Comparison of ENCODE assay signal across 28 cellular contexts in the genomic region with DNA sequence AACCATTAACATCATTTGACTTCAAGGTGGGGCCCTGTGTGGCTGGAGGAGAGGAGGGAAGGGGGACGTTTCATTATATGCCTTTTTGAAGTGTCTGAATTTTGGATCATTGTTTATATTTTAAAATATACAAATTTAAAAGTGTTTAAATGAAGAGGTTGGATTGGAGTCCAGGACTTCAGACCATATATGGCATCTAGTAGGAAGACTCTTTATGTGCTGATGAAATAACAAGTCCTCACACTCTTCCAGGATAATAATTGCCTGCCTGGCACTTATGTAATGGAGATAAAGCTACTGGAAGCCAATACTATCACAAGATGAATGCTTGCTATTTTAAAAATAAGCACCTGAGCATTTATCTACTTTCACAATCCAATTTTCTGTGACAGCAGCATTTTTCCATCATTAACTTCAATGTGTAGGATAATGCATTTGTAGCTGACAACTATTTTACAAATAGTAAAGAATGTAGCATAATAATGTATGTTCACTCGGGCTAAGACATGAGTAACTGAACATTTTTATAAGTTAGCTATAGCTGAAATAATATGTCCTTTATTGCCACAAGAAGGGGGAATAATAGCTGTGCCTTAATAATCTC.
"Had no signal": no experiment of that assay in that cellular context is flagged by ENCODE, and none has a peak within 500 bp of the region (broad histone marks: within the 10 kb centered on the region; RNA-seq: fewer than 3 reads in every experiment).

No MANE protein-coding gene starts in this region.

- H3K4me2 ChIP-seq: hepatocyte had no signal

- H3K27ac Mint-ChIP-seq: dendritic cell treated with granulocyte-macrophage colony-stimulating factor and Interleukin-4, amounts not matched to agents 40 ng/mL and 50 ng/mL, for 4 days; endodermal cell; natural killer cell; stimulated activated naive B cell treated with anti-CD40 and anti-IgM and Interleukin-4, amounts not matched to agents 10 μg/mL and 1 μg/mL and 100 μg/mL, for 72 hours; stimulated activated naive CD8-positive, alpha-beta T cell treated with anti-CD3 and anti-CD28 coated beads, Interleukin-15, Interleukin-2, amounts not matched to agents 100 ng/mL and 50 ng/mL, for 24 hours had no signal

- H3K4me1 ChIP-seq: colonic mucosa, gastroesophageal sphincter, heart left ventricle, left lung, psoas muscle, right lobe of liver, tibial nerve, upper lobe of left lung had no signal

- H3K27me3 ChIP-seq: colonic mucosa, foreskin keratinocyte, gastroesophageal sphincter, hepatocyte, left lung, right lobe of liver, tibial nerve, upper lobe of left lung had no signal

- H3K27ac ChIP-seq: colonic mucosa, epithelial cell of prostate, foreskin keratinocyte, gastroesophageal sphincter, heart left ventricle, hepatocyte, left lung, psoas muscle, right lobe of liver, thoracic aorta, tibial nerve, upper lobe of left lung had no signal

- H3K9me3 Mint-ChIP-seq: natural killer cell, neural crest cell had no signal

- H3K4me3 Mint-ChIP-seq: dendritic cell treated with granulocyte-macrophage colony-stimulating factor and Interleukin-4, amounts not matched to agents 40 ng/mL and 50 ng/mL, for 4 days; endodermal cell; natural killer cell; neural crest cell; stimulated activated naive B cell treated with anti-CD40 and anti-IgM and Interleukin-4, amounts not matched to agents 10 μg/mL and 1 μg/mL and 100 μg/mL, for 72 hours; stimulated activated naive CD8-positive, alpha-beta T cell treated with anti-CD3 and anti-CD28 coated beads, Interleukin-15, Interleukin-2, amounts not matched to agents 100 ng/mL and 50 ng/mL, for 24 hours had no signal

- H3K36me3 Mint-ChIP-seq: natural killer cell had no signal

- H3K27me3 Mint-ChIP-seq: dendritic cell treated with granulocyte-macrophage colony-stimulating factor and Interleukin-4, amounts not matched to agents 40 ng/mL and 50 ng/mL, for 4 days; stimulated activated naive CD8-positive, alpha-beta T cell treated with anti-CD3 and anti-CD28 coated beads, Interleukin-15, Interleukin-2, amounts not matched to agents 100 ng/mL and 50 ng/mL, for 24 hours had no signal

- FAIRE-seq: islet of Langerhans, small intestine, urothelium cell line had no signal

- H3K4me3 ChIP-seq: colonic mucosa, gastroesophageal sphincter, heart left ventricle, hepatocyte, left lung, psoas muscle, right lobe of liver, thoracic aorta, tibial nerve, upper lobe of left lung had no signal

- DNase-seq: colonic mucosa; effector CD8-positive, alpha-beta T cell; endodermal cell; foreskin keratinocyte; heart left ventricle; left cardiac atrium; left lung; natural killer cell; posterior cingulate gyrus; psoas muscle; retina; right lobe of liver; small intestine; stimulated activated CD4-positive, alpha-beta T cell treated with anti-CD3 and anti-CD28 coated beads, Interleukin-15, amount 100 ng/mL, for 24 hours; stimulated activated CD4-positive, alpha-beta T cell treated with anti-CD3 and anti-CD28 coated beads, Interleukin-2, amount 100 ng/mL, for 48 hours; stimulated activated naive B cell treated with anti-CD40 and anti-IgM and Interleukin-4, amounts not matched to agents 10 μg/mL and 1 μg/mL and 100 μg/mL, for 72 hours; upper lobe of left lung had no signal

- ATAC-seq: esophagus mucosa; foreskin keratinocyte; gastroesophageal sphincter; heart left ventricle; left cardiac atrium; left lung; natural killer cell; psoas muscle; right lobe of liver; stimulated activated naive B cell treated with anti-CD40 and anti-IgM and Interleukin-4, amounts not matched to agents 10 μg/mL and 1 μg/mL and 100 μg/mL, for 72 hours had no signal

- H3K4me1 Mint-ChIP-seq: natural killer cell had no signal

- H3K36me3 ChIP-seq: colonic mucosa, gastroesophageal sphincter, heart left ventricle, left lung, right lobe of liver, thoracic aorta, tibial nerve, upper lobe of left lung had no signal

- H3K9me3 ChIP-seq: colonic mucosa, psoas muscle, right lobe of liver, upper lobe of left lung had no signal

- H2AFZ ChIP-seq: hepatocyte had no signal

- H3K79me2 ChIP-seq: hepatocyte had no signal
